ENCODE assay signal across 2 cellular contexts in genomic region chr1:150477320-150477719, GRCh38.
TF ChIP-seq lines count a peak whose summit lies in the region.

No MANE protein-coding gene starts in this region.

TF ChIP-seq in HepG2, 621 proteins besides CTCF, POLR2A, EP300 and RAD21:
- 0 out of 2 replicates have a peak, but pooled peaks have one; percentile 49 for TF ChIP-seq PAF1 (CRISPR knock-in tag; IDR thresholded peaks at IDR 0.05)
- TF ChIP-seq RBM22 (optimal IDR thresholded peaks at IDR 0.05; ENCODE audit: low read length), result peak; percentile 15
- TF ChIP-seq MED1 (CRISPR knock-in tag; IDR thresholded peaks at IDR 0.05), result 0 out of 2 replicates have a peak, but pooled peaks have one; percentile 5
- no peak for TF ChIP-seq NKX3-1 (CRISPR knock-in tag; IDR thresholded peaks at IDR 0.05)
- TF ChIP-seq ZC3H13 (CRISPR knock-in tag; IDR thresholded peaks at IDR 0.05), result peak; percentile 38; the same call in 1 of the 2 replicates
- TF ChIP-seq POLR2G (IDR thresholded peaks at IDR 0.05; ENCODE audit: low read depth, low read length), result 0 out of 2 replicates have a peak, but pooled peaks have one; percentile 33

TF ChIP-seq in SK-N-SH, 30 proteins besides CTCF, POLR2A, EP300 and RAD21:
- TF ChIP-seq SIN3A (IDR thresholded peaks at IDR 0.05; ENCODE audit: borderline replicate concordance, low read depth, low read length) (no peak), RCOR1 (IDR thresholded peaks at IDR 0.05; ENCODE audit: low read length) (no peak), TAF1 (IDR thresholded peaks at IDR 0.05; ENCODE audit: borderline replicate concordance, low read depth, low read length) (no peak), SMC3 (IDR thresholded peaks at IDR 0.05; ENCODE audit: low read depth, low read length) (no peak), ZBTB33 (IDR thresholded peaks at IDR 0.05; ENCODE audit: borderline replicate concordance, low read depth) (no peak), REST (IDR thresholded peaks at IDR 0.05; ENCODE audit: low read depth, low read length) (no peak), MEF2A (IDR thresholded peaks at IDR 0.05; ENCODE audit: borderline replicate concordance, low read depth) (no peak)
